ENCODE assay signal across 8 cellular contexts in the genomic region with DNA sequence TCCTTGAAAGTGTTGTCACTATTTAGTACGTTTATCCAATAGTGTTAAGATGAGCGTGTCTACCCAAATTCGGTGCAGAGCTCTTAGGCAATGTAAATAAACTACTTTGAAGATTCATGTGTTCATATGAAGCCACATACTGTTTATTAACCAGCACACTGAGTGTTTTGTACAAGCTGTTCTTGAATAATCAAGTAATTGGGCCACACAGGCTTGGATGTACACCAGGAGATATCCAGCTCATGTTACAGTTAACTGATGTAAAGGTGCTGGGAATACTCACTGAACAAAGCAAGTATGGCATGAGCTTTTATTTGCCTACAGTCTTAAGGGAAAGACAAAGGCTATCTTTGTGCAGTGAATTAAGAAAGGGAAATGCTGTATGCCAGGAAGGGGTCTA. TPM values are rescaled to one million over a fixed set of nuclear protein-coding genes. Genes with fewer than 3 reads are reported as not detected.
DNase-seq lines count a peak whose midpoint lies in the region; ATAC-seq and TF ChIP-seq lines count a peak whose summit lies in the region.

No MANE protein-coding gene starts in this region.

- H3K9me3 ChIP-seq in subcutaneous abdominal adipose tissue (ENCODE audit: control insufficient read depth in 5 of 5, low read length in 5 of 5) = no peaks in the 10 kb centered on the region

- peak overlapping the region in 4 of 5 donors; percentile 85 to 95 (median 90) for H3K9ac ChIP-seq in subcutaneous abdominal adipose tissue (ENCODE audit: low read length in 5 of 5)

- H3K4me1 ChIP-seq in subcutaneous abdominal adipose tissue (ENCODE audit: control insufficient read depth in 5 of 5, insufficient read depth in 5 of 5, low read length in 5 of 5) = peaks cover 2 to 33% (median 27%) of the 10 kb centered on the region in 5 donors

- intact Hi-C loops in activated naive CD4-positive, alpha-beta T cell treated with anti-CD3 and anti-CD28 coated beads for 36 hours (cut with micrococcal nuclease) = loop anchor here (1.0 to 5.0 kb wide), 4 partner anchors 698 to 1546 kb away; a partner anchor contains a TSS
- intact Hi-C loops in activated CD8-positive, alpha-beta T cell treated with anti-CD3 and anti-CD28 coated beads for 36 hours (cut with micrococcal nuclease) = loop anchor here (10.0 kb wide), 1 partner anchor 1380 kb away; no protein-coding TSS in a partner anchor

- ATAC-seq in activated CD8-positive, alpha-beta T cell treated with anti-CD3 and anti-CD28 coated beads for 36 hours = no peak
- ATAC-seq in GM18867 (IDR thresholded peaks at IDR 0.05; ENCODE audit: unreplicated experiment) = no peak

- no peak for DNase-seq in activated naive CD4-positive, alpha-beta T cell treated with anti-CD3 and anti-CD28 coated beads for 36 hours
- DNase-seq in activated naive CD4-positive, alpha-beta T cell treated with anti-CD3 and anti-CD28 coated beads, Interleukin-2, amount 50 U/mL, for 16 hours = no peak
- no peak for DNase-seq in activated CD8-positive, alpha-beta T cell treated with anti-CD3 and anti-CD28 coated beads for 36 hours
- DNase-seq in inferior parietal cortex (ENCODE audit: extremely low spot score) = peak; percentile 49
- no peak for DNase-seq in HuH-7.5 (ENCODE audit: low spot score)
- no peak for DNase-seq in DMS114 treated with DMSO at 0.1 percent for 48 hours (lab: John Stamatoyannopoulos, UW; ENCODE audit: unreplicated experiment)

- peak overlapping the region; percentile 96 for H3K27ac Mint-ChIP-seq in activated naive CD4-positive, alpha-beta T cell treated with anti-CD3 and anti-CD28 coated beads for 36 hours
- peak overlapping the region; percentile 98 for H3K27ac Mint-ChIP-seq in activated CD8-positive, alpha-beta T cell treated with anti-CD3 and anti-CD28 coated beads for 36 hours

- H3K27ac ChIP-seq in subcutaneous abdominal adipose tissue (ENCODE audit: low read depth, low read length) = peak overlapping the region; percentile 89

- no peak for TF ChIP-seq CTCF in activated CD8-positive, alpha-beta T cell treated with anti-CD3 and anti-CD28 coated beads for 36 hours (IDR thresholded peaks at IDR 0.05)

- H3K4me3 Mint-ChIP-seq in activated naive CD4-positive, alpha-beta T cell treated with anti-CD3 and anti-CD28 coated beads for 36 hours = peak overlapping the region; percentile 84
- peak overlapping the region; percentile 85 for H3K4me3 Mint-ChIP-seq in activated CD8-positive, alpha-beta T cell treated with anti-CD3 and anti-CD28 coated beads for 36 hours

- H3K4me3 ChIP-seq in subcutaneous abdominal adipose tissue (ENCODE audit: low read depth in 1 of 5, low read length in 5 of 5) = peak overlapping the region; percentile 76 to 99 (median 92)

- POLR2A ChIA-PET in activated CD8-positive, alpha-beta T cell treated with anti-CD3 and anti-CD28 coated beads for 36 hours (lab: Charles Lee) = no interaction called here

- H3K27me3 Mint-ChIP-seq in activated naive CD4-positive, alpha-beta T cell treated with anti-CD3 and anti-CD28 coated beads for 36 hours (ENCODE audit: low read depth) = no peaks in the 10 kb centered on the region
- peaks cover 1% of the 10 kb centered on the region for H3K27me3 Mint-ChIP-seq in activated CD8-positive, alpha-beta T cell treated with anti-CD3 and anti-CD28 coated beads for 36 hours

- H3K27me3 ChIP-seq in subcutaneous abdominal adipose tissue (ENCODE audit: control insufficient read depth in 5 of 5, insufficient read depth in 4 of 5, low read length in 5 of 5) = no peaks in the 10 kb centered on the region

- CTCF ChIA-PET in activated naive CD4-positive, alpha-beta T cell treated with anti-CD3 and anti-CD28 coated beads for 36 hours (lab: Charles Lee) = interaction anchor here (1.0 to 1.2 kb wide), 2 partner anchors 10 to 11 kb away, joined by 5 to 6 read pairs; no protein-coding TSS in a partner anchor
- CTCF ChIA-PET in activated CD8-positive, alpha-beta T cell treated with anti-CD3 and anti-CD28 coated beads for 36 hours (lab: Charles Lee) = interaction anchor here (0.9 to 1.4 kb wide), 3 partner anchors 11 to 26 kb away, joined by 3 read pairs; no protein-coding TSS in a partner anchor

- no peaks in the 10 kb centered on the region for H3K36me3 ChIP-seq in subcutaneous abdominal adipose tissue (ENCODE audit: control insufficient read depth in 5 of 5, insufficient read depth in 5 of 5, low read length in 5 of 5)

- peaks cover 31% of the 10 kb centered on the region for H3K4me1 Mint-ChIP-seq in activated naive CD4-positive, alpha-beta T cell treated with anti-CD3 and anti-CD28 coated beads for 36 hours (ENCODE audit: low read depth)
- peaks cover 22% of the 10 kb centered on the region for H3K4me1 Mint-ChIP-seq in activated CD8-positive, alpha-beta T cell treated with anti-CD3 and anti-CD28 coated beads for 36 hours (ENCODE audit: low read depth)

- H3K9me3 Mint-ChIP-seq in activated naive CD4-positive, alpha-beta T cell treated with anti-CD3 and anti-CD28 coated beads for 36 hours = no peaks in the 10 kb centered on the region
- H3K9me3 Mint-ChIP-seq in activated CD8-positive, alpha-beta T cell treated with anti-CD3 and anti-CD28 coated beads for 36 hours = no peaks in the 10 kb centered on the region

- H3K36me3 Mint-ChIP-seq in activated naive CD4-positive, alpha-beta T cell treated with anti-CD3 and anti-CD28 coated beads for 36 hours (ENCODE audit: low read depth) = peaks cover 14% of the 10 kb centered on the region
- H3K36me3 Mint-ChIP-seq in activated CD8-positive, alpha-beta T cell treated with anti-CD3 and anti-CD28 coated beads for 36 hours (ENCODE audit: low read depth) = peaks cover 18% of the 10 kb centered on the region

RNA-seq across cellular contexts. Expression of a gene that starts 0.6 kb away (rescaled TPM):
- total RNA-seq in activated naive CD4-positive, alpha-beta T cell treated with anti-CD3 and anti-CD28 coated beads for 36 hours = 10 to 100 TPM; 58.2 to 62.6 TPM
- total RNA-seq in activated CD8-positive, alpha-beta T cell treated with anti-CD3 and anti-CD28 coated beads for 36 hours = 10 to 100 TPM; 74.2 to 78.3 TPM
